10 cellular contexts compared by ENCODE assay signal in the genomic region with DNA sequence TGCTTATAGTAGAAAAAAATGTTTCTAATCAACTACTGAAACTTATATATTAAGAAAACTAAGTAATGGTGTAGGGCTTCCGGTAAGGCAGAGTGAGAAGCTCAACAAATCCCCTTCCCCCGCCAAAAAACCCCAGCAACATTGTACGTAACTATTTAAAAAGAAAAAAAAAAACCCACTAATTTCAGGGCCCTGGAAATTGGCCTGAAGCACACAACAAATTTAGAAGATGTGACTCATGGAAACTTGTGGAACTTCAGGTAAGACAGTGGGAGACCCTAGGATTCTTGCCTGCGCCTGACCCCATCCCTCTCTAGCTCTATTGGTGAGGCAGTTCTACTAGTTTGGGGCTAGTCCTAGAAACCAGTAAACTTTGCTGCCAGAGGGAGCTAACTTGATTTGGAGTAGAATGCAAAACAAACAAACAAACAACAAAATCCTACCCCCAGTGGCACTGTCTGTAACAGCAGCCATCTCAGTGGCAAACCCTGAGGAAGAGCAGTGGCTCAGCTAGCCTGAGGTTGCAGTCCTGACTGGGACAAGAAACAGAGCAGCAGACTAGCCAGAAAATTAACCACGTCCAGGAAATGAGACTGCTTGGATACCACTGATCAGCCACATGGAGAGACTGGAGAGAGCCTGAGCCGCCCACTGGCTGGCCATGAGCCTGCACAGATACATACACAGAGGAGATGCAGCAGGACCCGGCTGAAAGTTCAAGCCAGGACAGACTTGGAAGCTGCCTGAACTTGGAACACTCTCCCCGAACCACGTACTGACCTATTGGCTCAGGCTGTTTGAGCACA.
DNase-seq lines count a peak whose midpoint lies in the region; ATAC-seq and TF ChIP-seq lines count a peak whose summit lies in the region.
"Had no signal": no experiment of that assay in that cellular context is flagged by ENCODE, and none has a peak within 500 bp of the region (broad histone marks: within the 10 kb centered on the region; RNA-seq: fewer than 3 reads in every experiment).

No MANE protein-coding gene starts in this region.

- peaks cover 0 to 5% (median 0%) of the 10 kb centered on the region in 4 donors for H3K4me1 ChIP-seq in stomach
- H3K4me1 ChIP-seq: BLaER1 had no signal

- no peaks in the 10 kb centered on the region for H3K36me3 ChIP-seq in stomach
- H3K36me3 ChIP-seq: BLaER1 had no signal

- TF ChIP-seq CTCF in stomach (IDR thresholded peaks at IDR 0.05): no peak

- no peak overlapping the region for H3K4me3 ChIP-seq in stomach
- H3K4me3 ChIP-seq: BLaER1 had no signal

- H3K4me3 Mint-ChIP-seq in activated CD4-positive, alpha-beta T cell treated with anti-CD3 and anti-CD28 coated beads for 36 hours: no peak overlapping the region

- no peaks in the 10 kb centered on the region for H3K27me3 Mint-ChIP-seq in activated CD4-positive, alpha-beta T cell treated with anti-CD3 and anti-CD28 coated beads for 36 hours

- POLR2A ChIA-PET in activated CD4-positive, alpha-beta T cell treated with anti-CD3 and anti-CD28 coated beads for 36 hours (lab: Charles Lee): no interaction called here

- no peaks in the 10 kb centered on the region for H3K9me3 Mint-ChIP-seq in activated CD4-positive, alpha-beta T cell treated with anti-CD3 and anti-CD28 coated beads for 36 hours (ENCODE audit: low read depth)

- H3K27ac ChIP-seq in stomach: no peak overlapping the region
- H3K27ac ChIP-seq: BLaER1 had no signal

- H3K27ac Mint-ChIP-seq in activated CD4-positive, alpha-beta T cell treated with anti-CD3 and anti-CD28 coated beads for 36 hours: no peak overlapping the region

- H3K36me3 Mint-ChIP-seq in activated CD4-positive, alpha-beta T cell treated with anti-CD3 and anti-CD28 coated beads for 36 hours (ENCODE audit: low read depth): no peaks in the 10 kb centered on the region

- intact Hi-C loops in activated CD4-positive, alpha-beta T cell treated with anti-CD3 and anti-CD28 coated beads for 36 hours (cut with DNase I, micrococcal nuclease): loop anchor here in 1 of 2 experiments (5.0 kb wide), 1 partner anchor 330 kb away; no protein-coding TSS in a partner anchor
- intact Hi-C loops in left cardiac atrium (cut with DNase I): no loop called here
- intact Hi-C loops in stomach (cut with DNase I; ENCODE audit: low total_unique reads): no loop called here

- no peaks in the 10 kb centered on the region for H3K27me3 ChIP-seq in stomach
- H3K27me3 ChIP-seq: BLaER1 had no signal

- no peaks in the 10 kb centered on the region for H3K4me1 Mint-ChIP-seq in activated CD4-positive, alpha-beta T cell treated with anti-CD3 and anti-CD28 coated beads for 36 hours

- peak; percentile 59 for ATAC-seq in activated CD4-positive, alpha-beta T cell treated with anti-CD3 and anti-CD28 coated beads for 36 hours
- ATAC-seq in left cardiac atrium: peak; percentile 77 to 98

- H3K9me3 ChIP-seq in stomach: peaks cover 0 to 3% (median under 1%) of the 10 kb centered on the region in 4 donors
- H3K9me3 ChIP-seq: BLaER1 had no signal

- 51 to 62% (median 58%) methylated on average over 9 of the region's 9 CpGs for WGBS in stomach, 5 donors

- peak; percentile 2 for TF ChIP-seq EP300 in stomach (IDR thresholded peaks at IDR 0.05)

- peak; percentile 20 for DNase-seq in activated CD4-positive, alpha-beta T cell treated with anti-CD3 and anti-CD28 coated beads for 36 hours
- DNase-seq in activated CD4-positive, alpha-beta T cell treated with anti-CD3 and anti-CD28 coated beads for 1 hour: no peak
- DNase-seq in RKO (ENCODE audit: low spot score) (peak; percentile 38), left cardiac atrium (peak; percentile 63), stomach (no peak), retina (no peak), mesenteric fat pad (ENCODE audit: low spot score) (no peak), DMS153 treated with DMSO at 0.1 percent for 48 hours (lab: John Stamatoyannopoulos, UW; ENCODE audit: unreplicated experiment) (no peak)
- DNase-seq: mammary epithelial cell had no signal

- CTCF ChIA-PET in activated CD4-positive, alpha-beta T cell treated with anti-CD3 and anti-CD28 coated beads for 36 hours (lab: Charles Lee): interaction anchor here (0.7 kb wide), 1 partner anchor 147 kb away, joined by 3 read pairs; no protein-coding TSS in a partner anchor

- TF ChIP-seq POLR2A in stomach (IDR thresholded peaks at IDR 0.05): no peak

Comparison
In these comparisons a context has a peak if more than half of its experiments do, and no peak if none do; other contexts are left out.
1. DNase-seq: peak in activated CD4-positive, alpha-beta T cell treated with anti-CD3 and anti-CD28 coated beads for 36 hours (single experiment), RKO (single experiment) and left cardiac atrium (single experiment); none in activated CD4-positive, alpha-beta T cell treated with anti-CD3 and anti-CD28 coated beads for 1 hour (single experiment), stomach (single experiment), retina (single experiment), mesenteric fat pad (single experiment) and DMS153 treated with DMSO at 0.1 percent for 48 hours (single experiment).